Comparison of ENCODE assay signal across 8 cellular contexts in the genomic region with DNA sequence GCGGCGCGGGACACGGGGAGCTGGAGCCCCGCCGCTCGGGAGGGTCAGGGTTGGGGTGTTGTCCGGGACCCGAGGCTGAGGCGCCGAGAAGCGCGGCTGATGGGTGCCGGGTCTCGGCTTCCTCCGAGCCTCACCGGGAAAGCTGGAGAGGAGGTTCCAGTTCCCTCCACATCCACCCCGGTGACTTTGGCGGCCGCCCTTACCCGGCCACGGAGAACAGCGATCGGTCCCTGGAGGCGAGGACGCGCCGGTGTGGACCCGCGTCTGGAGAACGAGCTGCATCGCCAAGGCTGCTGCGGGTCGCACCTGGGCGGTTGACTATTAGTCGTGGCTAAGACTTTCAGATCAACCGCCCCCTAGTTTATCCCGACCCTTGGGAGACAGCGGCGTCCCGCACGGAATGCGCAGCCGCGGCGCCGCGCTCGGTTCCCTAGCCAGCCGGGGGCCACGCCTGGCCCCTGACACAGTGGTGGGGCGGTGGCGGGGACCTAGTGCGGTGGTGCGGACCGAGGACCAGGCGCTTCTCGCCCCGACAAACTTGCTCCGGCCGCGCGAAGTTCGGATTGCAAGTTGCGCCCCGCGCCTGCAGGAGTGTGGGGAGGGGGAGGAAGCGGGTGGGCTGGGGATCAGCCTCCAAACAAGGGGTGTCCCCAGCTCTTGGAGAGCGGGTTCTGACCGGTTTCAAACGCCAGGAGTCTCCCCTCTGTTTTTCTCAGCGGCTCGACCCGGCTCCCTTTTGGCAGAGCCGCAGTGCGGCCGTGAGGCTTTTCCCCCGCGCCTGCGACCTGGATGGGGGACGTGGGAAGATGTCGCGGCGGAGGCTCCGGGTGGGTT. TPM values are rescaled to one million over a fixed set of nuclear protein-coding genes. Genes with fewer than 3 reads are reported as not detected.
DNase-seq lines count a peak whose midpoint lies in the region; ATAC-seq and TF ChIP-seq lines count a peak whose summit lies in the region.

No MANE protein-coding gene starts in this region.

- H3K4me3 Mint-ChIP-seq in memory B cell, result peak overlapping the region; percentile 79

- ATAC-seq in GM19397 (IDR thresholded peaks at IDR 0.05; ENCODE audit: unreplicated experiment), result peak; percentile 36
- ATAC-seq in SK-N-SH treated with all-trans-retinoic acid at 6 μM for 48 hours, result peak; percentile 63
- peak; percentile 28 for ATAC-seq in memory B cell (ENCODE audit: low read depth)
- no peak for ATAC-seq in thoracic aorta (ENCODE audit: insufficient number of reproducible peaks, low FRiP score, low read depth)

- H3K4me1 ChIP-seq in effector memory CD4-positive, alpha-beta T cell (ENCODE audit: control insufficient read depth, insufficient read depth, low read length, poor library complexity, severe bottlenecking), result peaks cover 10% of the 10 kb centered on the region
- peaks cover 6 to 23% of the 10 kb centered on the region in 2 donors for H3K4me1 ChIP-seq in thoracic aorta (ENCODE audit: control insufficient read depth in 1 of 2, low read depth in 2 of 2)

- no peaks in the 10 kb centered on the region for H3K36me3 Mint-ChIP-seq in memory B cell

- peak overlapping the region; percentile 87 for H3K27ac ChIP-seq in C4-2B
- no peak overlapping the region for H3K27ac ChIP-seq in effector memory CD4-positive, alpha-beta T cell (ENCODE audit: insufficient read depth, low read length, poor library complexity, severe bottlenecking)
- no peak overlapping the region for H3K27ac ChIP-seq in thoracic aorta

- no peak for DNase-seq in effector memory CD4-positive, alpha-beta T cell
- DNase-seq in memory B cell (ENCODE audit: low spot score in 2 of 2) (peak; percentile 18 to 47), thoracic aorta (ENCODE audit: low spot score) (no peak), Ammon's horn (ENCODE audit: low spot score) (no peak), COLO829 (ENCODE audit: low spot score) (no peak)

- TF ChIP-seq CTCF in C4-2B (conservative IDR thresholded peaks at IDR 0.05) (no peak), thoracic aorta (IDR thresholded peaks at IDR 0.05) (no peak)

- H3K9me3 Mint-ChIP-seq in memory B cell, result no peaks in the 10 kb centered on the region

- H3K27me3 ChIP-seq in effector memory CD4-positive, alpha-beta T cell (replicated peaks; ENCODE audit: control insufficient read depth, insufficient read depth, low read length, poor library complexity, severe bottlenecking), result peaks cover 18% of the 10 kb centered on the region
- H3K27me3 ChIP-seq in thoracic aorta (replicated peaks; ENCODE audit: insufficient read depth), result no peaks in the 10 kb centered on the region

- no peak overlapping the region for H3K27ac Mint-ChIP-seq in memory B cell

- H3K27me3 Mint-ChIP-seq in memory B cell, result peaks cover 20% of the 10 kb centered on the region

- H3K4me3 ChIP-seq in effector memory CD4-positive, alpha-beta T cell (ENCODE audit: insufficient read depth, low read depth, low read length, poor library complexity, severe bottlenecking), result peak overlapping the region; percentile 67
- H3K4me3 ChIP-seq in thoracic aorta, result peak overlapping the region; percentile 80

- peaks cover 18% of the 10 kb centered on the region for H3K4me1 Mint-ChIP-seq in memory B cell

- H3K9me3 ChIP-seq in effector memory CD4-positive, alpha-beta T cell (ENCODE audit: control insufficient read depth, low read length), result no peaks in the 10 kb centered on the region
- no peaks in the 10 kb centered on the region for H3K9me3 ChIP-seq in thoracic aorta

- no peaks in the 10 kb centered on the region for H3K36me3 ChIP-seq in effector memory CD4-positive, alpha-beta T cell (ENCODE audit: control insufficient read depth, insufficient read depth, low read length)
- no peaks in the 10 kb centered on the region for H3K36me3 ChIP-seq in thoracic aorta

TF ChIP-seq in SK-N-SH treated with all-trans-retinoic acid at 6 μM for 48 hours, 23 proteins besides CTCF, POLR2A, EP300 and RAD21:
- TF ChIP-seq PPARA (CRISPR knock-in tag; IDR thresholded peaks at IDR 0.05; ENCODE audit: borderline replicate concordance) (no peak), BACH2 (CRISPR knock-in tag; IDR thresholded peaks at IDR 0.05; ENCODE audit: borderline replicate concordance) (no peak), GLIS3 (CRISPR knock-in tag; IDR thresholded peaks at IDR 0.05) (no peak), ESRRG (CRISPR knock-in tag; IDR thresholded peaks at IDR 0.05) (no peak), ZC3H10 (CRISPR knock-in tag; IDR thresholded peaks at IDR 0.05) (no peak), TOX (CRISPR knock-in tag; IDR thresholded peaks at IDR 0.05; ENCODE audit: borderline replicate concordance) (no peak), ZNF565 (CRISPR knock-in tag; conservative IDR thresholded peaks at IDR 0.05; ENCODE audit: low read depth) (no peak), ZNF8 (CRISPR knock-in tag; IDR thresholded peaks at IDR 0.05) (no peak)
- TF ChIP-seq, protein P1, sequence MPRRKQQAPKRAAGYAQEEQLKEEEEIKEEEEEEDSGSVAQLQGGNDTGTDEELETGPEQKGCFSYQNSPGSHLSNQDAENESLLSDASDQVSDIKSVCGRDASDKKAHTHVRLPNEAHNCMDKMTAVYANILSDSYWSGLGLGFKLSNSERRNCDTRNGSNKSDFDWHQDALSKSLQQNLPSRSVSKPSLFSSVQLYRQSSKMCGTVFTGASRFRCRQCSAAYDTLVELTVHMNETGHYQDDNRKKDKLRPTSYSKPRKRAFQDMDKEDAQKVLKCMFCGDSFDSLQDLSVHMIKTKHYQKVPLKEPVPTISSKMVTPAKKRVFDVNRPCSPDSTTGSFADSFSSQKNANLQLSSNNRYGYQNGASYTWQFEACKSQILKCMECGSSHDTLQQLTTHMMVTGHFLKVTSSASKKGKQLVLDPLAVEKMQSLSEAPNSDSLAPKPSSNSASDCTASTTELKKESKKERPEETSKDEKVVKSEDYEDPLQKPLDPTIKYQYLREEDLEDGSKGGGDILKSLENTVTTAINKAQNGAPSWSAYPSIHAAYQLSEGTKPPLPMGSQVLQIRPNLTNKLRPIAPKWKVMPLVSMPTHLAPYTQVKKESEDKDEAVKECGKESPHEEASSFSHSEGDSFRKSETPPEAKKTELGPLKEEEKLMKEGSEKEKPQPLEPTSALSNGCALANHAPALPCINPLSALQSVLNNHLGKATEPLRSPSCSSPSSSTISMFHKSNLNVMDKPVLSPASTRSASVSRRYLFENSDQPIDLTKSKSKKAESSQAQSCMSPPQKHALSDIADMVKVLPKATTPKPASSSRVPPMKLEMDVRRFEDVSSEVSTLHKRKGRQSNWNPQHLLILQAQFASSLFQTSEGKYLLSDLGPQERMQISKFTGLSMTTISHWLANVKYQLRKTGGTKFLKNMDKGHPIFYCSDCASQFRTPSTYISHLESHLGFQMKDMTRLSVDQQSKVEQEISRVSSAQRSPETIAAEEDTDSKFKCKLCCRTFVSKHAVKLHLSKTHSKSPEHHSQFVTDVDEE (CRISPR knock-in tag; IDR thresholded peaks at IDR 0.05), result no peak

RNA-seq across cellular contexts. Expression of gene FHDC1, which starts 0.5 kb away (rescaled TPM):
- under 1 TPM; 0.27 to 0.35 TPM for total RNA-seq in thoracic aorta

Comparison
In these comparisons a context has a peak if more than half of its experiments do, and no peak if none do; other contexts are left out.
1. DNase-seq: peak in memory B cell (2 of 2); none in effector memory CD4-positive, alpha-beta T cell (0 of 3), thoracic aorta (single experiment), Ammon's horn (single experiment) and COLO829 (single experiment).